ENCODE assay signal across 8 cellular contexts in genomic region chr10:124827474-124827873, GRCh38. TPM values are rescaled to one million over a fixed set of nuclear protein-coding genes. Genes with fewer than 3 reads are reported as not detected.
A peak's percentile ranks its signal among the peaks of the same experiment; 100 is the strongest.
DNase-seq lines count a peak whose midpoint lies in the region; ATAC-seq and TF ChIP-seq lines count a peak whose summit lies in the region.

No MANE protein-coding gene starts in this region.

- CTCF ChIA-PET in activated naive CD4-positive, alpha-beta T cell treated with anti-CD3 and anti-CD28 coated beads for 36 hours (lab: Charles Lee): interaction anchor here (0.6 to 2.6 kb wide), 13 partner anchors 12 to 301 kb away, joined by 3 to 9 read pairs (median 4); no protein-coding TSS in a partner anchor

- TF ChIP-seq CTCF in Peyer's patch (IDR thresholded peaks at IDR 0.05) (peak in 5 of 6 experiments; percentile 48 to 63 (median 57)), fibroblast of villous mesenchyme (IDR thresholded peaks at IDR 0.05; ENCODE audit: insufficient read depth, low read depth, low read length) (peak; percentile 60), thoracic aorta (IDR thresholded peaks at IDR 0.05) (peak; percentile 63)

- ATAC-seq in activated naive CD4-positive, alpha-beta T cell treated with anti-CD3 and anti-CD28 coated beads, Interleukin-2, amount 50 U/mL, for 72 hours: no peak
- no peak for ATAC-seq in thoracic aorta (ENCODE audit: insufficient number of reproducible peaks, low FRiP score, low read depth)
- no peak for ATAC-seq in HG03565 (IDR thresholded peaks at IDR 0.05; ENCODE audit: unreplicated experiment)

- H3K4me3 ChIP-seq in Peyer's patch: no peak overlapping the region
- no peak overlapping the region for H3K4me3 ChIP-seq in fibroblast of villous mesenchyme (ENCODE audit: low read depth, low read length)
- H3K4me3 ChIP-seq in thoracic aorta: no peak overlapping the region

- peaks cover 27% of the 10 kb centered on the region for H3K36me3 Mint-ChIP-seq in activated naive CD4-positive, alpha-beta T cell treated with anti-CD3 and anti-CD28 coated beads for 36 hours (ENCODE audit: low read depth)
- no peaks in the 10 kb centered on the region for H3K36me3 Mint-ChIP-seq in activated naive CD4-positive, alpha-beta T cell treated with anti-CD3 and anti-CD28 coated beads, Interleukin-2, amount 50 U/mL, for 72 hours

- intact Hi-C loops in activated naive CD4-positive, alpha-beta T cell treated with anti-CD3 and anti-CD28 coated beads for 36 hours (cut with micrococcal nuclease): loop anchor here (1.0 kb wide), 2 partner anchors 195 to 297 kb away; no protein-coding TSS in a partner anchor

- H3K27me3 ChIP-seq in Peyer's patch: no peaks in the 10 kb centered on the region
- no peaks in the 10 kb centered on the region for H3K27me3 ChIP-seq in thoracic aorta (replicated peaks; ENCODE audit: insufficient read depth)

- H3K36me3 ChIP-seq in Peyer's patch (peaks cover 0 to 56% (median 0%) of the 10 kb centered on the region in 3 donors), thoracic aorta (peaks cover 18% of the 10 kb centered on the region)

- no peaks in the 10 kb centered on the region for H3K9me3 ChIP-seq in Peyer's patch
- H3K9me3 ChIP-seq in thoracic aorta: no peaks in the 10 kb centered on the region

- no peak overlapping the region for H3K4me3 Mint-ChIP-seq in activated naive CD4-positive, alpha-beta T cell treated with anti-CD3 and anti-CD28 coated beads for 36 hours

- H3K4me1 ChIP-seq in Peyer's patch: no peaks in the 10 kb centered on the region
- no peaks in the 10 kb centered on the region for H3K4me1 ChIP-seq in thoracic aorta (ENCODE audit: control insufficient read depth in 1 of 2, low read depth in 2 of 2)

- DNase-seq in activated naive CD4-positive, alpha-beta T cell treated with anti-CD3 and anti-CD28 coated beads for 36 hours: peak; percentile 29
- no peak for DNase-seq in activated naive CD4-positive, alpha-beta T cell treated with anti-CD3 and anti-CD28 coated beads, Interleukin-2, amount 50 U/mL, for 72 hours (ENCODE audit: low spot score in 2 of 2)
- DNase-seq in Peyer's patch (no peak), fibroblast of villous mesenchyme (ENCODE audit: low read depth) (peak; percentile 37), thoracic aorta (ENCODE audit: low spot score) (no peak), NCI-H2107 (lab: John Stamatoyannopoulos, UW) (no peak), pons (ENCODE audit: low spot score) (no peak)

- H3K27ac Mint-ChIP-seq in activated naive CD4-positive, alpha-beta T cell treated with anti-CD3 and anti-CD28 coated beads for 36 hours: no peak overlapping the region
- H3K27ac Mint-ChIP-seq in activated naive CD4-positive, alpha-beta T cell treated with anti-CD3 and anti-CD28 coated beads, Interleukin-2, amount 50 U/mL, for 72 hours: no peak overlapping the region

- no peaks in the 10 kb centered on the region for H3K9me3 Mint-ChIP-seq in activated naive CD4-positive, alpha-beta T cell treated with anti-CD3 and anti-CD28 coated beads for 36 hours
- no peaks in the 10 kb centered on the region for H3K9me3 Mint-ChIP-seq in activated naive CD4-positive, alpha-beta T cell treated with anti-CD3 and anti-CD28 coated beads, Interleukin-2, amount 50 U/mL, for 72 hours

- no peaks in the 10 kb centered on the region for H3K27me3 Mint-ChIP-seq in activated naive CD4-positive, alpha-beta T cell treated with anti-CD3 and anti-CD28 coated beads for 36 hours (ENCODE audit: low read depth)

- H3K4me1 Mint-ChIP-seq in activated naive CD4-positive, alpha-beta T cell treated with anti-CD3 and anti-CD28 coated beads for 36 hours (ENCODE audit: low read depth): no peaks in the 10 kb centered on the region

- H3K27ac ChIP-seq in Peyer's patch: no peak overlapping the region
- H3K27ac ChIP-seq in thoracic aorta: no peak overlapping the region

- TF ChIP-seq POLR2A in Peyer's patch (IDR thresholded peaks at IDR 0.05): no peak

RNA-seq across cellular contexts. Expression of gene ABRAXAS2, which starts 25.9 kb away (rescaled TPM):
- total RNA-seq in activated naive CD4-positive, alpha-beta T cell treated with anti-CD3 and anti-CD28 coated beads for 36 hours: 10 to 100 TPM; 16.6 to 17.9 TPM
- total RNA-seq in activated naive CD4-positive, alpha-beta T cell treated with anti-CD3 and anti-CD28 coated beads, Interleukin-2, amount 50 U/mL, for 72 hours: 10 to 100 TPM; 10.2 to 19.1 TPM
- total RNA-seq in Peyer's patch (10 to 100 TPM; 10.9 to 13.1 (median 12.6) TPM), fibroblast of villous mesenchyme (12.9 and 22.5 TPM in 2 replicates), thoracic aorta (10 to 100 TPM in 1 of 2 donors, 1 to 10 TPM in 1; 8.1 to 12.1 TPM)

RNA-seq across cellular contexts. Expression of gene EEF1AKMT2, which starts 35.8 kb away (rescaled TPM):
- total RNA-seq in activated naive CD4-positive, alpha-beta T cell treated with anti-CD3 and anti-CD28 coated beads for 36 hours: 10 to 100 TPM; 22.5 to 25.5 TPM
- 10 to 100 TPM in 1 of 2 donors, 1 to 10 TPM in 1; 1.1 to 27.7 TPM for total RNA-seq in activated naive CD4-positive, alpha-beta T cell treated with anti-CD3 and anti-CD28 coated beads, Interleukin-2, amount 50 U/mL, for 72 hours
- 10 to 100 TPM in 3 of 4 donors, 1 to 10 TPM in 1; 9.5 to 23.3 (median 18.5) TPM for total RNA-seq in Peyer's patch
- total RNA-seq in fibroblast of villous mesenchyme: 19.9 and 20.0 TPM in 2 replicates
- total RNA-seq in thoracic aorta: 10 to 100 TPM in 1 of 2 donors, 1 to 10 TPM in 1; 5.7 to 10.4 TPM

Comparison
In these comparisons a context has a peak if more than half of its experiments do, and no peak if none do; other contexts are left out.
1. DNase-seq: peak in activated naive CD4-positive, alpha-beta T cell treated with anti-CD3 and anti-CD28 coated beads for 36 hours (single experiment) and fibroblast of villous mesenchyme (single experiment); none in activated naive CD4-positive, alpha-beta T cell treated with anti-CD3 and anti-CD28 coated beads, Interleukin-2, amount 50 U/mL, for 72 hours (0 of 2), Peyer's patch (0 of 3), thoracic aorta (single experiment), NCI-H2107 (single experiment) and pons (single experiment).
2. Peak in every context shown above with its lines, with median percentiles within 50 percentile points of each other: CTCF ChIP-seq.